Comparison of ENCODE assay signal across 9 cellular contexts in the genomic region with DNA sequence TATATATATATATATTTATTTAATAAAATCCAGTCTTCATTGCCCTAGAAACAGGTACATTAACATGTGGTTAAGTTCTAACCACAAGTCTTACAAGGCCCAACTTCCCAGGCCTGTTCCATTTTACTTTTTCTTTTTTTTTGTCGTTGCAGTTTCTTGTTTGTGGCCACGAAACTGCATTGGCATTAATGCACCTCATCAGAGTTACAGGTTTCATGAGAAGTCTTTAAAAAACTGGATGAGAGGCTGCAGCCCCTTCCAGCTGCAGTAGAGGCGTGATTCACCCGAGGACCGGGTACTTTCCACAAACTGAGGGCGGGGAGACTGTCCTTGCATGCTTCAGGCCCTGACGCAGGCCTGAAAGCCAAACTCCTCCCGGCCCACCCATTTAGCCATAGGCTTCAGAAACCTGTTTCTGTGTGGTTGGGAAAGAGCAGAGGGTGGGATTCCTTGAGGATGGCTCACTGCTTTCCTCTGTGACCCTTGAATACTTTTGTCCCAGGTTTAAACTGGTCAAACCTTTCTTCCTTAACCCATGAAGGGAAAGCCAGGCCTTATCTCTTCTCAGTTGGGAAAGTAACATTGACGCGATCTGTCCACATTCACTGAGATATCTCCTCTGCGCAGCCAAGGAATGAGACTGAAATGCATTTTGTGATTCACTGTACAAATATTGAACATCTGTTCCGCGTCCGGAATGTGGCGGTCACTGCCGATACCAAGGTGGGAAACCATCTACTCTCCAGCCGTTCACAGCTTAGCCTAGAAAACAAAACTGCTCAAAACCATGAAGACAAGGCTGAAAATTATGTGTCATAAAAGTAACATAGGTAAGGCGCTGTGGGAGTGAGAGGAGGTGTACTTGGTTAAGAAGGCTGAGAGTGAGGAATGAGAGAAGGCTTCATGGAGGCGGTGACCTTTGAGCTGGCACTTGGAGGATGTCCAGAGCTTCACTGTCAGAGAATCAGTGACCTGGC.
DNase-seq lines count a peak whose midpoint lies in the region; ATAC-seq, FAIRE-seq and TF ChIP-seq lines count a peak whose summit lies in the region.
"Had no signal": no experiment of that assay in that cellular context is flagged by ENCODE, and none has a peak within 500 bp of the region (broad histone marks: within the 10 kb centered on the region; RNA-seq: fewer than 3 reads in every experiment).

No MANE protein-coding gene starts in this region.

- peak overlapping the region; percentile 10 for H3K4me3 ChIP-seq in SJSA1
- no peak overlapping the region for H3K4me3 ChIP-seq in astrocyte (ENCODE audit: insufficient read depth, low read depth, low read length)

- H3K36me3 ChIP-seq in SJSA1 (no peaks in the 10 kb centered on the region), astrocyte (ENCODE audit: insufficient read depth, low read length) (no peaks in the 10 kb centered on the region)

- peak overlapping the region; percentile 18 for H2AFZ ChIP-seq in astrocyte (ENCODE audit: low read depth, low read length)

- H3K36me3 Mint-ChIP-seq in astrocyte (ENCODE audit: low read depth, unreplicated experiment) (no peaks in the 10 kb centered on the region), HFFc6 (ENCODE audit: low read depth) (peaks cover 5% of the 10 kb centered on the region; the same call in 1 of the 2 replicates)

- ATAC-seq in GM18870 (IDR thresholded peaks at IDR 0.05; ENCODE audit: unreplicated experiment), result no peak
- ATAC-seq in HG02678 (IDR thresholded peaks at IDR 0.05; ENCODE audit: unreplicated experiment), result no peak
- ATAC-seq in HG02973 (IDR thresholded peaks at IDR 0.05; ENCODE audit: unreplicated experiment), result no peak

- H3K4me1 ChIP-seq in SJSA1 (replicated peaks) (peaks cover 38% of the 10 kb centered on the region), astrocyte (ENCODE audit: insufficient read depth, low read length) (peaks cover 20% of the 10 kb centered on the region)

- peaks cover 16% of the 10 kb centered on the region for H3K4me1 Mint-ChIP-seq in astrocyte (ENCODE audit: low read depth, unreplicated experiment)
- no peaks in the 10 kb centered on the region for H3K4me1 Mint-ChIP-seq in HFFc6 (ENCODE audit: low read depth)

- H3K9me3 Mint-ChIP-seq in astrocyte (ENCODE audit: unreplicated experiment) (no peaks in the 10 kb centered on the region), HFFc6 (peaks cover 43% of the 10 kb centered on the region)

- DNase-seq in GM03348 (ENCODE audit: low spot score) (peak; percentile 2), SJSA1 (ENCODE audit: low read depth in 1 of 2, low spot score in 2 of 2) (peak; percentile 96), astrocyte (ENCODE audit: low read depth) (peak; percentile 99), HFFc6 (no peak)
- DNase-seq in stimulated activated CD4-positive, alpha-beta T cell treated with anti-CD3 and anti-CD28 coated beads, Interleukin-15, amount 100 ng/mL, for 1 hour (ENCODE audit: low read depth in 1 of 2, low spot score in 1 of 2), result peak; percentile 9 to 26
- DNase-seq: NCI-H82 had no signal

- H3K9ac ChIP-seq in astrocyte (ENCODE audit: low read length), result peak overlapping the region; percentile 77

- H3K27me3 Mint-ChIP-seq in astrocyte (ENCODE audit: low read depth, unreplicated experiment) (peaks cover 3% of the 10 kb centered on the region), HFFc6 (ENCODE audit: insufficient read depth) (peaks cover 1% of the 10 kb centered on the region; the same call in 1 of the 2 replicates)

- H4K20me1 ChIP-seq in astrocyte (ENCODE audit: insufficient read depth, low read length), result no peaks in the 10 kb centered on the region

- H3K9me3 ChIP-seq in SJSA1 (replicated peaks), result no peaks in the 10 kb centered on the region
- H3K9me3 ChIP-seq in astrocyte (ENCODE audit: insufficient read depth, low read depth, low read length), result no peaks in the 10 kb centered on the region

- H3K4me2 ChIP-seq in astrocyte (ENCODE audit: low read length), result peak overlapping the region; percentile 72

- H3K79me2 ChIP-seq in astrocyte (ENCODE audit: insufficient read depth, low read length), result no peaks in the 10 kb centered on the region

- no peak for FAIRE-seq in astrocyte (lab: Jason Lieb, UNC)

- H3K27ac ChIP-seq in SJSA1 (peak overlapping the region; percentile 97), astrocyte (ENCODE audit: low read depth, low read length) (peak overlapping the region; percentile 95)

- peak overlapping the region; percentile 93 for H3K27ac Mint-ChIP-seq in astrocyte (ENCODE audit: unreplicated experiment)
- H3K27ac Mint-ChIP-seq in HFFc6, result no peak overlapping the region

- H3K27me3 ChIP-seq in SJSA1 (replicated peaks) (no peaks in the 10 kb centered on the region), astrocyte (ENCODE audit: insufficient read depth, low read length) (no peaks in the 10 kb centered on the region)

- no peak for TF ChIP-seq CTCF in astrocyte (IDR thresholded peaks at IDR 0.05; ENCODE audit: insufficient read depth, low read depth, low read length)
- TF ChIP-seq CTCF in HFFc6 (IDR thresholded peaks at IDR 0.05), result no peak

- H3K4me3 Mint-ChIP-seq in astrocyte (ENCODE audit: unreplicated experiment) (peak overlapping the region; percentile 14), HFFc6 (no peak overlapping the region)
